Comparison of ENCODE assay signal across 13 cellular contexts in the genomic region with DNA sequence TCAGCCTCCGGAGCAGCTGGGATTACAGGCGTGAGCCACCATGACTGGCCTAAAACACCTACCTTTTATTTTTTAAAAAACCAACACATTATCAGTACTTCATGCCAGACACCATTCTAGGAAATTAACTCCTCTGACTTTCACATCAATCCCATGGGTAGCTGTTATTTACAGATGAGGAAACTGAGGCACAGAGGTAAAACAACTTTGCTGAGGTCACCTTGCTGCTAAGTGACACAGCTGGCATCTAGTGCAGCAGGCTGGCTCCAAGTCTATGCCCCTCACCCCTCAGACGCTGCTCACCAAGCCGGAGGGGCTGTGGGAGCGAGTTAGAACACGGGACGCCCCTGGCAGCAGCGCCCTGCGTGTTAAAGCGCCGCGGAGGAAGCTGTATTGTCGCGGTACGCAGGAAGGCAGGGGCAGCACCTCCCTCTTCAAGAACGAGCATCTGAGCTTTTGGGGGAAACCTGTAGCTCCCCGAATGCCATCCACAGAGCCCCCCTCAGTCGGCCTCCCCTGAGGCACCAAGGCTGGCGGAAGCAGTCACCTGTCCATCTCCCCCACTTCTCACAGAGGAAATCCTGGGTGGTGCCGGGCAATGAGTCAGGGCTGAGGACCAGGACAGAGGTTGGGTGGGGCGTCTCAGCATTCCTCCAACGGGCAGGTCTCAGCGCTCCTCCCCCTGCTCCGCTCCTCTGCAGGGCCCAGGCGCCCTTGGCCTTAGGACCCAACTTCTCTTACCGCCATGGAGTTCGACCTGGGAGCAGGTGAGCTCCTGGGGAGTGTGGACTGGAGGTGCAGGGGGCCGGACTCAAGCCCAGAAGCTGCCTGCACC. TPM values are rescaled to one million over a fixed set of nuclear protein-coding genes. Genes with fewer than 3 reads are reported as not detected.
DNase-seq lines count a peak whose midpoint lies in the region; ATAC-seq and TF ChIP-seq lines count a peak whose summit lies in the region.
"Had no signal": no experiment of that assay in that cellular context is flagged by ENCODE, and none has a peak within 500 bp of the region (broad histone marks: within the 10 kb centered on the region; RNA-seq: fewer than 3 reads in every experiment).

A gene (plus strand): TSS at position 735 of the 835 bp plus-strand sequence. CDS start 11 bp downstream, at position 746.

- H3K9me3 Mint-ChIP-seq in WTC11 = no peaks in the 10 kb centered on the region
- no peaks in the 10 kb centered on the region for H3K9me3 Mint-ChIP-seq in CD4-positive, alpha-beta T cell
- H3K9me3 Mint-ChIP-seq: activated T-helper 17 cell treated with anti-CD3 and anti-CD28 coated beads, Interleukin-2, amount 50 U/mL, for 72 hours; stimulated activated naive CD8-positive, alpha-beta T cell treated with anti-CD3 and anti-CD28 coated beads, Interleukin-15, amount 100 ng/mL, for 72 hours had no signal

- CTCF ChIA-PET in HEK293 (lab: Yijun Ruan, JAX) = interaction anchor here (0.5 to 1.6 kb wide), 4 partner anchors 20 to 71 kb away, joined by 3 to 4 read pairs (median 4); no protein-coding TSS in a partner anchor
- CTCF ChIA-PET in WTC11 (lab: Charles Lee) = interaction anchor here (0.9 to 2.3 kb wide), 11 partner anchors 16 to 161 kb away, joined by 5 to 12 read pairs (median 7); a partner anchor contains a TSS
- CTCF ChIA-PET in CD4-positive, alpha-beta T cell (lab: Charles Lee) = no interaction called here

- H3K4me1 Mint-ChIP-seq in WTC11 = peaks cover 16% of the 10 kb centered on the region
- no peaks in the 10 kb centered on the region for H3K4me1 Mint-ChIP-seq in CD4-positive, alpha-beta T cell (ENCODE audit: low read depth)
- H3K4me1 Mint-ChIP-seq: activated T-helper 17 cell treated with anti-CD3 and anti-CD28 coated beads, Interleukin-2, amount 50 U/mL, for 72 hours; stimulated activated naive CD8-positive, alpha-beta T cell treated with anti-CD3 and anti-CD28 coated beads, Interleukin-15, amount 100 ng/mL, for 72 hours had no signal

- no peaks in the 10 kb centered on the region for H3K27me3 ChIP-seq in CD4-positive, alpha-beta T cell (ENCODE audit: control insufficient read depth, insufficient read depth, low read length)

- no peaks in the 10 kb centered on the region for H3K36me3 Mint-ChIP-seq in WTC11
- H3K36me3 Mint-ChIP-seq in CD4-positive, alpha-beta T cell (ENCODE audit: low read depth) = peaks cover 23% of the 10 kb centered on the region

- peak within 1 kb of the TSS; percentile 63; the same call in 1 of the 2 replicates for H3K27ac Mint-ChIP-seq in WTC11
- no peak within 1 kb of the TSS for H3K27ac Mint-ChIP-seq in CD4-positive, alpha-beta T cell
- H3K27ac Mint-ChIP-seq: activated T-helper 17 cell treated with anti-CD3 and anti-CD28 coated beads, Interleukin-2, amount 50 U/mL, for 72 hours had no signal

- ATAC-seq in WTC11 (peak; percentile 62), HG03469 (IDR thresholded peaks at IDR 0.05; ENCODE audit: unreplicated experiment) (no peak)
- ATAC-seq in CD4-positive, alpha-beta T cell (ENCODE audit: poor library complexity) = no peak
- ATAC-seq: stimulated activated naive CD8-positive, alpha-beta T cell treated with anti-CD3 and anti-CD28 coated beads, Interleukin-15, amount 100 ng/mL, for 72 hours had no signal

- peaks cover 13 to 19% of the 10 kb centered on the region in 2 experiments; a peak in 2 of 3 replicates for H3K36me3 ChIP-seq in HEK293 (ENCODE audit: control insufficient read depth in 2 of 2, insufficient read depth in 1 of 2, low read length in 2 of 2)

- H3K27me3 Mint-ChIP-seq in WTC11 (ENCODE audit: low read depth) = peaks cover 4% of the 10 kb centered on the region
- H3K27me3 Mint-ChIP-seq in CD4-positive, alpha-beta T cell = no peaks in the 10 kb centered on the region
- H3K27me3 Mint-ChIP-seq: activated T-helper 17 cell treated with anti-CD3 and anti-CD28 coated beads, Interleukin-2, amount 50 U/mL, for 72 hours; stimulated activated naive CD8-positive, alpha-beta T cell treated with anti-CD3 and anti-CD28 coated beads, Interleukin-15, amount 100 ng/mL, for 72 hours had no signal

- H3K27ac ChIP-seq in HEK293 (ENCODE audit: extremely low read depth, low read depth, low read length) = no peak within 1 kb of the TSS; the same call in 1 of the 2 replicates
- H3K27ac ChIP-seq in CD4-positive, alpha-beta T cell (ENCODE audit: low read depth, low read length) = no peak within 1 kb of the TSS

- DNase-seq in WTC11 (ENCODE audit: low spot score) (peak; percentile 71), renal cortical epithelial cell (ENCODE audit: low read depth) (peak; percentile 72)
- no peak for DNase-seq in stimulated activated naive CD4-positive, alpha-beta T cell (lab: John Stamatoyannopoulos, UW)
- no peak for DNase-seq in stimulated activated CD4-positive, alpha-beta T cell treated with anti-CD3 and anti-CD28 coated beads, Interleukin-1b, Interleukin-23, amount 100 ng/mL, for 48 hours
- DNase-seq in CD4-positive, alpha-beta T cell = no peak
- DNase-seq: DMS79 treated with DMSO at 0.1 percent for 48 hours; NCI-H1694; stimulated activated naive CD8-positive, alpha-beta T cell treated with anti-CD3 and anti-CD28 coated beads, Interleukin-15, amount 100 ng/mL, for 72 hours had no signal

- intact Hi-C loops in CD4-positive, alpha-beta T cell (cut with DNase I, micrococcal nuclease) = no loop called here

- H3K4me1 ChIP-seq in HEK293 (ENCODE audit: control insufficient read depth, insufficient read depth, low read length) = peaks cover 11% of the 10 kb centered on the region

- H3K4me3 ChIP-seq in HEK293 (ENCODE audit: low read depth, low read length) = no peak within 1 kb of the TSS
- H3K4me3 ChIP-seq in iPS-11a (ENCODE audit: low read depth, low read length) = peak within 1 kb of the TSS; percentile 46

- TF ChIP-seq CTCF in HEK293 (tag by site-specific recombination; IDR thresholded peaks at IDR 0.05) (no peak), WTC11 (IDR thresholded peaks at IDR 0.05) (no peak)
- no peak for TF ChIP-seq CTCF in CD4-positive, alpha-beta T cell (IDR thresholded peaks at IDR 0.05)

- H3K9me3 ChIP-seq in HEK293 (ENCODE audit: control insufficient read depth, insufficient read depth, low read depth, low read length) = no peaks in the 10 kb centered on the region
- H3K9me3 ChIP-seq in CD4-positive, alpha-beta T cell (ENCODE audit: control insufficient read depth, low read length) = no peaks in the 10 kb centered on the region

- POLR2A ChIA-PET in HEK293 (lab: Yijun Ruan, JAX) (interaction anchor here (0.8 to 1.6 kb wide), 3 partner anchors 10 to 84 kb away, joined by 3 to 9 read pairs (median 5); a partner anchor contains a TSS), WTC11 (lab: Charles Lee) (interaction anchor here (0.6 to 2.6 kb wide), 6 partner anchors 10 to 143 kb away, joined by 3 to 17 read pairs (median 4); a partner anchor contains a TSS)
- POLR2A ChIA-PET in CD4-positive, alpha-beta T cell (lab: Charles Lee) = no interaction called here

- peak within 1 kb of the TSS; percentile 74 for H3K4me3 Mint-ChIP-seq in WTC11
- no peak within 1 kb of the TSS for H3K4me3 Mint-ChIP-seq in CD4-positive, alpha-beta T cell
- H3K4me3 Mint-ChIP-seq: activated T-helper 17 cell treated with anti-CD3 and anti-CD28 coated beads, Interleukin-2, amount 50 U/mL, for 72 hours; stimulated activated naive CD8-positive, alpha-beta T cell treated with anti-CD3 and anti-CD28 coated beads, Interleukin-15, amount 100 ng/mL, for 72 hours had no signal

TF ChIP-seq in HEK293, 187 proteins besides CTCF, POLR2A, EP300 and RAD21:
- TF ChIP-seq KLF1 (tag by site-specific recombination; IDR thresholded peaks at IDR 0.05) = peak; percentile 99
- TF ChIP-seq ZNF292 (tag by site-specific recombination; IDR thresholded peaks at IDR 0.05; ENCODE audit: borderline replicate concordance, low read depth) = no peak
- TF ChIP-seq, protein P1, sequence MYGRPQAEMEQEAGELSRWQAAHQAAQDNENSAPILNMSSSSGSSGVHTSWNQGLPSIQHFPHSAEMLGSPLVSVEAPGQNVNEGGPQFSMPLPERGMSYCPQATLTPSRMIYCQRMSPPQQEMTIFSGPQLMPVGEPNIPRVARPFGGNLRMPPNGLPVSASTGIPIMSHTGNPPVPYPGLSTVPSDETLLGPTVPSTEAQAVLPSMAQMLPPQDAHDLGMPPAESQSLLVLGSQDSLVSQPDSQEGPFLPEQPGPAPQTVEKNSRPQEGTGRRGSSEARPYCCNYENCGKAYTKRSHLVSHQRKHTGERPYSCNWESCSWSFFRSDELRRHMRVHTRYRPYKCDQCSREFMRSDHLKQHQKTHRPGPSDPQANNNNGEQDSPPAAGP (tag by site-specific recombination; IDR thresholded peaks at IDR 0.05) = peak; percentile 39; the same call in 1 of the 2 replicates

TF ChIP-seq in WTC11, 78 proteins besides CTCF, POLR2A, EP300 and RAD21:
- TF ChIP-seq NFYB (CRISPR knock-in tag; conservative IDR thresholded peaks at IDR 0.05; ENCODE audit: low read depth) (no peak), CREM (CRISPR knock-in tag; IDR thresholded peaks at IDR 0.05) (no peak), FOXK1 (CRISPR knock-in tag; IDR thresholded peaks at IDR 0.05) (no peak), EMX1 (CRISPR knock-in tag; IDR thresholded peaks at IDR 0.05) (no peak)

RNA-seq across cellular contexts. Expression of the gene that starts here (rescaled TPM):
- total RNA-seq in WTC11 (2021) = 16.1 to 22.3 TPM (median 21.3 TPM) in 3 replicates
- total RNA-seq in renal cortical epithelial cell = 1.7 and 148 TPM in 2 replicates
- total RNA-seq in CD4-positive, alpha-beta T cell = not detected
- total RNA-seq: fibroblast of lung had no signal

Comparison
In these comparisons a context has a peak if more than half of its experiments do, and no peak if none do; other contexts are left out.
1. DNase-seq: peak in WTC11 (single experiment) and renal cortical epithelial cell (single experiment); none in stimulated activated naive CD4-positive, alpha-beta T cell (0 of 6), stimulated activated CD4-positive, alpha-beta T cell treated with anti-CD3 and anti-CD28 coated beads, Interleukin-1b, Interleukin-23, amount 100 ng/mL, for 48 hours (single experiment) and CD4-positive, alpha-beta T cell (0 of 10).